In genomic region chrY:13300795-13301194, GRCh38 we compare ENCODE assay signal across 5 cellular contexts.
"Had no signal": no experiment of that assay in that cellular context is flagged by ENCODE, and none has a peak within 500 bp of the region (broad histone marks: within the 10 kb centered on the region; RNA-seq: fewer than 3 reads in every experiment).

No MANE protein-coding gene starts in this region.

- DNase-seq: IMR-90, KBM-7, KG1 had no signal

- ATAC-seq: HepG2, K562 had no signal
